In genomic region chr13:107834268-107834667, GRCh38 we compare ENCODE assay signal across 16 cellular contexts.
A peak's percentile ranks its signal among the peaks of the same experiment; 100 is the strongest.
DNase-seq lines count a peak whose midpoint lies in the region; ATAC-seq and TF ChIP-seq lines count a peak whose summit lies in the region.
"Had no signal": no experiment of that assay in that cellular context is flagged by ENCODE, and none has a peak within 500 bp of the region (broad histone marks: within the 10 kb centered on the region; RNA-seq: fewer than 3 reads in every experiment).

No MANE protein-coding gene starts in this region.

- whole genome bisulfite sequencing in aorta, 2 donors = 63 to 65% methylated on average over 1 of the region's 1 CpG

- no peaks in the 10 kb centered on the region for H4K20me1 ChIP-seq in PC-3 (ENCODE audit: low read length)

- H2AFZ ChIP-seq in PC-3 (ENCODE audit: low read length) = no peak overlapping the region

- ATAC-seq in PC-3 (no peak), aorta (ENCODE audit: low FRiP score) (no peak)
- ATAC-seq: HCT116 had no signal

- H3K4me1 ChIP-seq in PC-3 (ENCODE audit: insufficient read depth, low read length) (peaks cover 23% of the 10 kb centered on the region), aorta (ENCODE audit: control insufficient read depth in 1 of 2, insufficient read depth in 2 of 2, low read length in 2 of 2) (no peaks in the 10 kb centered on the region)
- H3K4me1 ChIP-seq: Caco-2 had no signal

- DNase-seq in NCI-H1417 (lab: John Stamatoyannopoulos, UW) = peak; percentile 16 to 46 (median 30)
- DNase-seq in NCI-H1417 treated with DMSO at 0.1 percent for 48 hours (lab: John Stamatoyannopoulos, UW) = no peak
- peak; percentile 47 for DNase-seq in PC-3
- DNase-seq in choroid plexus epithelial cell (ENCODE audit: low read depth) = peak; percentile 43
- no peak for DNase-seq in aorta
- no peak for DNase-seq in NAMALWA (ENCODE audit: low spot score)
- DNase-seq in NCI-H2227 treated with DMSO at 0.1 percent for 48 hours (lab: John Stamatoyannopoulos, UW) = no peak
- DNase-seq in head of caudate nucleus = no peak
- DNase-seq: Caco-2, DMS53, MG63, NCI-H2029 treated with DMSO at 0.1 percent for 48 hours, NCI-H526 treated with DMSO at 0.1 percent for 48 hours, T-helper 1 cell had no signal

- intact Hi-C loops in PC-3 (cut with micrococcal nuclease) (no loop called here), aorta (cut with DNase I) (no loop called here), head of caudate nucleus (cut with DNase I) (no loop called here)

- H3K27ac ChIP-seq in PC-3 (ENCODE audit: low read length) (no peak overlapping the region), aorta (ENCODE audit: low read depth in 1 of 2, low read length in 2 of 2) (no peak overlapping the region)
- H3K27ac ChIP-seq: KMS-11 had no signal

- H3K27me3 ChIP-seq in PC-3 (ENCODE audit: low read length) (no peaks in the 10 kb centered on the region), aorta (ENCODE audit: control insufficient read depth in 1 of 2, insufficient read depth in 2 of 2, low read length in 1 of 2) (no peaks in the 10 kb centered on the region)
- H3K27me3 ChIP-seq: MG63 had no signal

- POLR2A ChIA-PET in PC-3 (lab: Charles Lee; ENCODE audit: unreplicated experiment) = no interaction called here

- H3K79me2 ChIP-seq in PC-3 (ENCODE audit: low read length) = no peaks in the 10 kb centered on the region

- no peak overlapping the region for H3K9ac ChIP-seq in PC-3 (ENCODE audit: low read length)
- H3K9ac ChIP-seq: KMS-11 had no signal

- no TSS peak for BruUV-seq in PC-3 (replicated peaks; lab: Mats Ljungman, UMichigan)

- H3K36me3 ChIP-seq in PC-3 (ENCODE audit: low read depth, low read length) (no peaks in the 10 kb centered on the region), aorta (ENCODE audit: control insufficient read depth in 1 of 2, insufficient read depth in 2 of 2, low read length in 1 of 2) (no peaks in the 10 kb centered on the region)
- H3K36me3 ChIP-seq: MG63 had no signal

- H3K9me3 ChIP-seq in PC-3 (ENCODE audit: low read length) (no peaks in the 10 kb centered on the region), aorta (ENCODE audit: control insufficient read depth, low read length) (peaks cover 1% of the 10 kb centered on the region)
- H3K9me3 ChIP-seq: Caco-2, MG63 had no signal

- H3K4me3 ChIP-seq in PC-3 (ENCODE audit: low read length) (no peak overlapping the region), choroid plexus epithelial cell (ENCODE audit: low read depth, low read length) (no peak overlapping the region), aorta (ENCODE audit: low read length in 2 of 2) (no peak overlapping the region)
- H3K4me3 ChIP-seq: MG63 had no signal

- CTCF ChIA-PET in PC-3 (lab: Charles Lee) = no interaction called here

- no peaks in the 10 kb centered on the region for H3F3A ChIP-seq in PC-3 (ENCODE audit: low read length, unreplicated experiment)

- peak overlapping the region; percentile 80 for H3K4me2 ChIP-seq in PC-3 (ENCODE audit: low read length)
- H3K4me2 ChIP-seq: KMS-11 had no signal

- TF ChIP-seq CTCF in PC-3 (conservative IDR thresholded peaks at IDR 0.05; ENCODE audit: low read depth, low read length) = no peak
- no peak for TF ChIP-seq CTCF in choroid plexus epithelial cell (conservative IDR thresholded peaks at IDR 0.05; ENCODE audit: low read depth, low read length)

- H3K9me2 ChIP-seq in PC-3 (replicated peaks; ENCODE audit: low read length) = no peaks in the 10 kb centered on the region

Comparison
In these comparisons a context has a peak if more than half of its experiments do, and no peak if none do; other contexts are left out.
1. DNase-seq: peak in NCI-H1417 (3 of 3), PC-3 (single experiment) and choroid plexus epithelial cell (single experiment); none in NCI-H1417 treated with DMSO at 0.1 percent for 48 hours (single experiment), aorta (0 of 2), NAMALWA (single experiment), NCI-H2227 treated with DMSO at 0.1 percent for 48 hours (single experiment) and head of caudate nucleus (0 of 42).